ENCODE assay signal across 18 cellular contexts in the genomic region with DNA sequence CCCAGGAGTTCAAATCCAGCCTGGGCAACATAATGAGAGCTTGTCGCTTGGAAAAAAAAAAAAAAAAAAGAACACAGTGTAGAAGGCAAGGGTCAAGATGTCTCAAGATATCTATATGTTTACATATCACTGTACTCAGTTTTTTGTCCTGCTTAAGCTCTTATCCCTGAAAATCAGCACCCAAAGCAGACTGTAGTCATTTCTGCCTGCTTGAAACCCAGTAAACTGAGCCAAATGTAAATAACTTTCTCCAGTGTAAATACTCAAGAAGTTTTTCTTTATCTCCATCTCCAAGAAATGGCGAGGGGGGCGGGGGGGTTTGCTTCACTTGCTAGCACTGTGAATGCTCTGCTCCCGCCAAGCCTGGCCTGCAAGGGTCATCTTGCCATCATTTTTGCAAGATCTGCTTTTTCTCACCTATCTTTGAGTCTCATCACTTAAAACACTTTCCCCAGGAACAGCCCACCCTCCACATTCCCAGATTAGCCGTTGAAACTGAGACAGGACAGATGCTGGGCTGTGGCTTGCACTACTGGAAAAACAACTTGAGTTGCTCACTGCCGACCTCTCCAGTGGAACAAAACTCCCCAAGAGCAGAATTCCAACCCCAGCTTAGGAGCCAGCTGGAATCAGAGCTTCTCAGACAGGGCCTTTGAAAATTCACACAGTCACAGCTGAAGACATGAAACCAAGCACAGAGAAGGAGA. TPM values are rescaled to one million over a fixed set of nuclear protein-coding genes. Genes with fewer than 3 reads are reported as not detected.
A peak's percentile ranks its signal among the peaks of the same experiment; 100 is the strongest.
DNase-seq lines count a peak whose midpoint lies in the region; ATAC-seq, FAIRE-seq and TF ChIP-seq lines count a peak whose summit lies in the region.
"Had no signal": no experiment of that assay in that cellular context is flagged by ENCODE, and none has a peak within 500 bp of the region (broad histone marks: within the 10 kb centered on the region; RNA-seq: fewer than 3 reads in every experiment).

No MANE protein-coding gene starts in this region.

- CTCF ChIA-PET in CD8-positive, alpha-beta T cell (lab: Charles Lee) = no interaction called here

- peak; percentile 93 for FAIRE-seq in endometrium (lab: Jason Lieb, UNC)
- FAIRE-seq: GM19239, pancreas had no signal

- peak overlapping the region; percentile 45 for H3K4me2 ChIP-seq in smooth muscle cell

- H3K9ac ChIP-seq in HUES6 (ENCODE audit: low read length) (peak overlapping the region; percentile 8), smooth muscle cell (ENCODE audit: low read depth) (no peak overlapping the region)

- POLR2A ChIA-PET in CD8-positive, alpha-beta T cell (lab: Charles Lee) = no interaction called here

- H2AFZ ChIP-seq in smooth muscle cell (ENCODE audit: low read depth) = no peak overlapping the region

- ATAC-seq in HG02763 (IDR thresholded peaks at IDR 0.05; ENCODE audit: unreplicated experiment) = no peak
- no peak for ATAC-seq in CD8-positive, alpha-beta T cell

- no peaks in the 10 kb centered on the region for H3K9me3 Mint-ChIP-seq in CD8-positive, alpha-beta T cell
- H3K9me3 Mint-ChIP-seq: memory B cell had no signal

- peaks cover 53% of the 10 kb centered on the region for H4K20me1 ChIP-seq in smooth muscle cell (ENCODE audit: low read depth)

- DNase-seq in smooth muscle cell (lab: John Stamatoyannopoulos, UW; ENCODE audit: unreplicated experiment) (peak; percentile 30), GM19238 (ENCODE audit: insufficient read length, low spot score) (no peak), germinal center (ENCODE audit: low spot score) (no peak)
- no peak for DNase-seq in CD8-positive, alpha-beta T cell
- DNase-seq: activated effector memory CD4-positive, alpha-beta T cell treated with anti-CD3 and anti-CD28 coated beads, Interleukin-2, amount 50 U/mL, for 16 hours; Calu3; Karpas-422; NCI-H1417 treated with DMSO at 0.1 percent for 48 hours; NCI-H446 treated with DMSO at 0.1 percent for 48 hours; pancreas; WERI-Rb-1 had no signal

- H3K4me1 ChIP-seq in HUES6 (ENCODE audit: control insufficient read depth, insufficient read depth, low read length) (peaks cover 27% of the 10 kb centered on the region), mesodermal cell (ENCODE audit: control insufficient read depth, insufficient read depth, low read length, poor library complexity, severe bottlenecking) (peaks cover 42% of the 10 kb centered on the region), smooth muscle cell (ENCODE audit: low read depth) (peaks cover 35% of the 10 kb centered on the region)
- H3K4me1 ChIP-seq in CD8-positive, alpha-beta T cell (ENCODE audit: insufficient read depth, low read length) = no peaks in the 10 kb centered on the region
- H3K4me1 ChIP-seq: pancreas had no signal

- H3K27ac Mint-ChIP-seq in CD8-positive, alpha-beta T cell = no peak overlapping the region
- H3K27ac Mint-ChIP-seq: memory B cell had no signal

- H3K36me3 ChIP-seq in HUES6 (ENCODE audit: control insufficient read depth, insufficient read depth, low read length) (no peaks in the 10 kb centered on the region), mesodermal cell (ENCODE audit: control insufficient read depth, insufficient read depth, low read length) (peaks cover 7% of the 10 kb centered on the region), smooth muscle cell (ENCODE audit: low read depth) (no peaks in the 10 kb centered on the region)
- no peaks in the 10 kb centered on the region for H3K36me3 ChIP-seq in CD8-positive, alpha-beta T cell (ENCODE audit: insufficient read depth, low read length)
- H3K36me3 ChIP-seq: pancreas, thoracic aorta, WERI-Rb-1 had no signal

- H3K9me3 ChIP-seq in HUES6 (ENCODE audit: control insufficient read depth, insufficient read depth, low read depth, low read length) (no peaks in the 10 kb centered on the region), mesodermal cell (ENCODE audit: control insufficient read depth, low read length) (no peaks in the 10 kb centered on the region), smooth muscle cell (replicated peaks; ENCODE audit: low read depth) (no peaks in the 10 kb centered on the region)
- no peaks in the 10 kb centered on the region for H3K9me3 ChIP-seq in CD8-positive, alpha-beta T cell (ENCODE audit: low read length)
- H3K9me3 ChIP-seq: pancreas, thoracic aorta had no signal

- H3K4me1 Mint-ChIP-seq in CD8-positive, alpha-beta T cell (ENCODE audit: low read depth) = no peaks in the 10 kb centered on the region
- H3K4me1 Mint-ChIP-seq: memory B cell had no signal

- no peaks in the 10 kb centered on the region for H3K27me3 Mint-ChIP-seq in CD8-positive, alpha-beta T cell (ENCODE audit: low read depth)

- WGBS in mesodermal cell (ENCODE audit: insufficient coverage in 2 of 2), 2 experiments = 67 to 75% methylated on average over 4 of the region's 6 CpGs
- WGBS in smooth muscle cell (ENCODE audit: low lambda C conversion rate) = 8% methylated on average over 6 of the region's 6 CpGs

- H3K27ac ChIP-seq in HUES6 (ENCODE audit: low read depth, low read length) = no peak overlapping the region
- H3K27ac ChIP-seq in mesodermal cell (ENCODE audit: low read depth, low read length, severe bottlenecking) = peak overlapping the region; percentile 90
- H3K27ac ChIP-seq in smooth muscle cell (ENCODE audit: low read depth) = peak overlapping the region; percentile 47
- H3K27ac ChIP-seq in CD8-positive, alpha-beta T cell (ENCODE audit: low read depth, low read length) = no peak overlapping the region
- H3K27ac ChIP-seq: pancreas, thoracic aorta, WERI-Rb-1 had no signal

- no peak overlapping the region for H3K4me3 Mint-ChIP-seq in CD8-positive, alpha-beta T cell
- H3K4me3 Mint-ChIP-seq: memory B cell had no signal

- TF ChIP-seq CTCF in smooth muscle cell (IDR thresholded peaks at IDR 0.05; ENCODE audit: borderline replicate concordance, insufficient read depth, poor library complexity, severe bottlenecking) = no peak
- TF ChIP-seq CTCF in CD8-positive, alpha-beta T cell (IDR thresholded peaks at IDR 0.05) = no peak

- peaks cover 37% of the 10 kb centered on the region for H3K79me2 ChIP-seq in smooth muscle cell (ENCODE audit: low read depth)

- no peak overlapping the region for H3K4me3 ChIP-seq in HUES6 (ENCODE audit: low read depth, low read length)
- H3K4me3 ChIP-seq in mesodermal cell (ENCODE audit: extremely low read depth, insufficient read depth, low read length, poor library complexity, severe bottlenecking) = no peak overlapping the region
- H3K4me3 ChIP-seq in smooth muscle cell = no peak overlapping the region
- no peak overlapping the region for H3K4me3 ChIP-seq in CD8-positive, alpha-beta T cell (ENCODE audit: low read depth, low read length)
- H3K4me3 ChIP-seq: pancreas, thoracic aorta had no signal

- H3K27me3 ChIP-seq in HUES6 (ENCODE audit: control insufficient read depth, insufficient read depth, low read length) = no peaks in the 10 kb centered on the region
- no peaks in the 10 kb centered on the region for H3K27me3 ChIP-seq in smooth muscle cell (ENCODE audit: low read depth)
- no peaks in the 10 kb centered on the region for H3K27me3 ChIP-seq in CD8-positive, alpha-beta T cell (ENCODE audit: insufficient read depth, low read length)
- H3K27me3 ChIP-seq: pancreas had no signal

- peaks cover 24% of the 10 kb centered on the region for H3F3A ChIP-seq in smooth muscle cell (ENCODE audit: low read depth)

- no peaks in the 10 kb centered on the region for H3K36me3 Mint-ChIP-seq in CD8-positive, alpha-beta T cell
- H3K36me3 Mint-ChIP-seq: memory B cell had no signal

- intact Hi-C loops in CD8-positive, alpha-beta T cell (cut with DNase I, micrococcal nuclease) = no loop called here

RNA-seq across cellular contexts. Expression of a gene that starts 54.6 kb away (rescaled TPM):
- polyA plus RNA-seq in mesodermal cell (2013, experiment 1 of 2) = 48.5 TPM
- 54.6 TPM for polyA plus RNA-seq in mesodermal cell (2013, experiment 2 of 2)
- total RNA-seq in smooth muscle cell = 36.7 and 47.2 TPM in 2 replicates
- 35.4 and 43.3 TPM in 2 replicates for polyA plus RNA-seq in smooth muscle cell
- total RNA-seq in CD8-positive, alpha-beta T cell = under 1 TPM; 0.39 to 0.49 TPM

Comparison
In these comparisons a context has a peak if more than half of its experiments do, and no peak if none do; other contexts are left out.
1. H3K27ac ChIP-seq: peak in mesodermal cell (single experiment) and smooth muscle cell (single experiment); none in HUES6 (single experiment) and CD8-positive, alpha-beta T cell (single experiment).
2. RNA of a gene that starts 54.6 kb away (total RNA-seq): 36.7 to 47.2 TPM in smooth muscle cell; 0.39 to 0.49 TPM in CD8-positive, alpha-beta T cell; every median in the first group is over 10 times any median in the second.